Comparison of ENCODE assay signal across 9 cellular contexts in the genomic region with DNA sequence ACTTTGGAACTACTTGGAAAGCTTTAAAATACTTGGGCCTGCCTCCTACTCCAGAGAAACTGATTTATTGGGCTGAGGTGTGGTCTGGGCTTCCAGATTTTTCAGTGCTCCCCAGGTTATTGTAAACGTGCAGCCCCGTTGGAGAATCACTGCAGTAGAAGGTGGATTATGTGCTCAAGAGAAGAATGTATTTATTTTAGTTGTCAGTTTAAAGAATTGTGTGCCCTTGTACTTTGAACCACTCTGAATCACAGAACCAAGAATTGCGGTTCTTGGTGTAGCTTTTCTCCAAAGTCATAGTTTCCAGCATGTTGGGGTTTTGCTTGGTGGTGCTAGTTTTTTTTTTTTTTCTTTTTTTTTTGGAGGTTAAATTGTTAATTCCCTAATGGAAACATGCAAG. TPM values are rescaled to one million over a fixed set of nuclear protein-coding genes. Genes with fewer than 3 reads are reported as not detected.
A peak's percentile ranks its signal among the peaks of the same experiment; 100 is the strongest.
DNase-seq lines count a peak whose midpoint lies in the region; ATAC-seq, FAIRE-seq and TF ChIP-seq lines count a peak whose summit lies in the region.
"Had no signal": no experiment of that assay in that cellular context is flagged by ENCODE, and none has a peak within 500 bp of the region (broad histone marks: within the 10 kb centered on the region; RNA-seq: fewer than 3 reads in every experiment).

No MANE protein-coding gene starts in this region.

- no peaks in the 10 kb centered on the region for H3K27me3 ChIP-seq in heart right ventricle
- H3K27me3 ChIP-seq in vagina, result no peaks in the 10 kb centered on the region

- intact Hi-C loops in heart right ventricle (cut with DNase I) (no loop called here), cardiac septum (cut with DNase I) (loop anchor here (5.0 kb wide), 1 partner anchor 67 kb away; no protein-coding TSS in a partner anchor), vagina (cut with DNase I) (no loop called here)

- peaks cover 9 to 43% (median 38%) of the 10 kb centered on the region in 9 donors for H3K4me1 ChIP-seq in heart right ventricle
- H3K4me1 ChIP-seq in vagina, result peaks cover 30% of the 10 kb centered on the region

- H3K36me3 ChIP-seq in heart right ventricle, result peaks cover 0 to 41% (median 4%) of the 10 kb centered on the region in 9 donors
- H3K36me3 ChIP-seq in vagina, result peaks cover 0 to 6% of the 10 kb centered on the region in 2 donors

- H3K36me3 Mint-ChIP-seq in brain, result peaks cover 41% of the 10 kb centered on the region
- peaks cover 19% of the 10 kb centered on the region for H3K36me3 Mint-ChIP-seq in mesothelial cell of epicardium

- TF ChIP-seq CTCF in heart right ventricle (IDR thresholded peaks at IDR 0.05), result no peak
- TF ChIP-seq CTCF in brain (conservative IDR thresholded peaks at IDR 0.05), result no peak
- no peak for TF ChIP-seq CTCF in mesothelial cell of epicardium (IDR thresholded peaks at IDR 0.05; ENCODE audit: unreplicated experiment)
- TF ChIP-seq CTCF in vagina (IDR thresholded peaks at IDR 0.05), result no peak

- DNase-seq in heart right ventricle (no peak), cardiac septum (ENCODE audit: low spot score) (no peak), mesothelial cell of epicardium (ENCODE audit: low spot score in 2 of 2, unreplicated experiment in 2 of 2) (no peak), vagina (ENCODE audit: extremely low spot score in 2 of 2) (no peak), substantia nigra (lab: John Stamatoyannopoulos, UW) (no peak), GM12892 (ENCODE audit: insufficient read length) (no peak)

- H3K27ac Mint-ChIP-seq in brain (peak overlapping the region; percentile 47 to 91 (median 85)), mesothelial cell of epicardium (peak overlapping the region; percentile 86)

- H3K27ac ChIP-seq in heart right ventricle, result peak overlapping the region in 5 of 10 donors; percentile 81 to 94 (median 92)
- no peak overlapping the region for H3K27ac ChIP-seq in vagina
- no peak overlapping the region for H3K27ac ChIP-seq in substantia nigra (ENCODE audit: low read depth, low read length, poor library complexity, severe bottlenecking)

- 36 to 39% methylated on average over 3 of the region's 3 CpGs for WGBS in heart right ventricle, 2 donors

- H3K4me1 Mint-ChIP-seq in brain (peaks cover 33% of the 10 kb centered on the region), mesothelial cell of epicardium (peaks cover 25% of the 10 kb centered on the region)

- H3K9me3 ChIP-seq in heart right ventricle (peaks cover 0 to 19% (median 7%) of the 10 kb centered on the region in 11 donors), vagina (no peaks in the 10 kb centered on the region)

- H3K4me3 Mint-ChIP-seq in brain, result peak overlapping the region; percentile 93 to 97 (median 96)
- peak overlapping the region; percentile 88 for H3K4me3 Mint-ChIP-seq in mesothelial cell of epicardium

- H3K27me3 Mint-ChIP-seq in brain (peaks cover 7% of the 10 kb centered on the region), mesothelial cell of epicardium (ENCODE audit: low read depth) (no peaks in the 10 kb centered on the region)

- H3K4me3 ChIP-seq in heart right ventricle (peak overlapping the region in 9 of 10 donors; percentile 64 to 92 (median 73)), vagina (peak overlapping the region; percentile 80 to 82)

- no peak for ATAC-seq in heart right ventricle
- ATAC-seq in GM21528 (IDR thresholded peaks at IDR 0.05; ENCODE audit: low FRiP score, unreplicated experiment), result no peak

- no peak for TF ChIP-seq POLR2A in vagina (IDR thresholded peaks at IDR 0.05)
- no peak for TF ChIP-seq POLR2A in GM12892 (IDR thresholded peaks at IDR 0.05; ENCODE audit: low read depth, low read length)

- FAIRE-seq in GM12892 (lab: Jason Lieb, UNC), result no peak
- FAIRE-seq: endometrium had no signal

- peaks cover 3 to 16% (median 10%) of the 10 kb centered on the region in 5 experiments for H3K9me3 Mint-ChIP-seq in brain
- H3K9me3 Mint-ChIP-seq in mesothelial cell of epicardium, result peaks cover 11% of the 10 kb centered on the region

RNA-seq across cellular contexts. Expression of gene TATDN2, which starts 1.6 kb away (rescaled TPM):
- total RNA-seq in heart right ventricle (10 to 100 TPM; 14.7 to 19.6 (median 17.7) TPM), cardiac septum (19.8 TPM), mesothelial cell of epicardium (38.7 to 40.6 TPM (median 40.2 TPM) in 3 replicates), vagina (34.4 TPM)
- polyA plus RNA-seq in heart right ventricle (10 to 100 TPM in 1 of 2 donors, 1 to 10 TPM in 1; 9.6 to 16.1 TPM), brain (ENCODE audit: insufficient read depth, low read depth, low replicate concordance) (18.9 TPM)
- polyA plus RNA-seq in GM12892 (2012; ENCODE audit: missing spikeins), result 19.4 TPM

RNA-seq across cellular contexts. Expression of gene GHRL, which starts 42.9 kb away (rescaled TPM):
- total RNA-seq in heart right ventricle (1 to 10 TPM in 1 of 10 donors, under 1 TPM in 6, not detected in 3; 0.32 to 1.0 (median 0.81) TPM), cardiac septum (0.48 TPM), mesothelial cell of epicardium (0.73 to 1.9 TPM (median 0.96 TPM) in 3 replicates), vagina (not detected)
- polyA plus RNA-seq in heart right ventricle (under 1 TPM; 0.12 to 0.88 TPM), brain (ENCODE audit: insufficient read depth, low read depth, low replicate concordance) (1.9 TPM)
- 1.9 TPM for polyA plus RNA-seq in GM12892 (2012; ENCODE audit: missing spikeins)
